ENCODE assay signal across 18 cellular contexts in genomic region chr18:23532848-23533247, GRCh38. TPM values are rescaled to one million over a fixed set of nuclear protein-coding genes. Genes with fewer than 3 reads are reported as not detected.
DNase-seq lines count a peak whose midpoint lies in the region; ATAC-seq, FAIRE-seq and TF ChIP-seq lines count a peak whose summit lies in the region.
"Had no signal": no experiment of that assay in that cellular context is flagged by ENCODE, and none has a peak within 500 bp of the region (broad histone marks: within the 10 kb centered on the region; RNA-seq: fewer than 3 reads in every experiment).

No MANE protein-coding gene starts in this region.

- no peaks in the 10 kb centered on the region for H3K4me1 ChIP-seq in CD8-positive, alpha-beta T cell (ENCODE audit: insufficient read depth, low read length)
- H3K4me1 ChIP-seq in astrocyte (ENCODE audit: insufficient read depth, low read length), result peaks cover 14% of the 10 kb centered on the region
- H3K4me1 ChIP-seq: thyroid gland had no signal

- H3K27me3 Mint-ChIP-seq in CD8-positive, alpha-beta T cell (ENCODE audit: low read depth), result no peaks in the 10 kb centered on the region
- no peaks in the 10 kb centered on the region for H3K27me3 Mint-ChIP-seq in astrocyte (ENCODE audit: low read depth, unreplicated experiment)

- H3K4me2 ChIP-seq in astrocyte (ENCODE audit: low read length), result no peak overlapping the region

- no peaks in the 10 kb centered on the region for H3K9me3 Mint-ChIP-seq in CD8-positive, alpha-beta T cell
- H3K9me3 Mint-ChIP-seq in astrocyte (ENCODE audit: unreplicated experiment), result peaks cover 2% of the 10 kb centered on the region
- H3K9me3 Mint-ChIP-seq: dendritic cell treated with granulocyte-macrophage colony-stimulating factor and Interleukin-4, amounts not matched to agents 40 ng/mL and 50 ng/mL, for 4 days had no signal

- no peaks in the 10 kb centered on the region for H3K27me3 ChIP-seq in CD8-positive, alpha-beta T cell (ENCODE audit: insufficient read depth, low read length)
- H3K27me3 ChIP-seq in astrocyte (ENCODE audit: insufficient read depth, low read length), result no peaks in the 10 kb centered on the region
- H3K27me3 ChIP-seq: thyroid gland had no signal

- H3K4me3 ChIP-seq in CD8-positive, alpha-beta T cell (ENCODE audit: low read depth, low read length), result no peak overlapping the region
- H3K4me3 ChIP-seq in astrocyte (ENCODE audit: insufficient read depth, low read depth, low read length), result no peak overlapping the region
- H3K4me3 ChIP-seq: thyroid gland had no signal

- H3K36me3 ChIP-seq in CD8-positive, alpha-beta T cell (ENCODE audit: insufficient read depth, low read length), result peaks cover 66% of the 10 kb centered on the region
- H3K36me3 ChIP-seq in astrocyte (ENCODE audit: insufficient read depth, low read length), result peaks cover 69% of the 10 kb centered on the region

- FAIRE-seq in astrocyte (lab: Jason Lieb, UNC), result no peak
- FAIRE-seq: frontal cortex, HTR-8/SVneo had no signal

- no peak overlapping the region for H3K27ac ChIP-seq in CD8-positive, alpha-beta T cell (ENCODE audit: low read depth, low read length)
- H3K27ac ChIP-seq in astrocyte (ENCODE audit: low read depth, low read length), result no peak overlapping the region
- H3K27ac ChIP-seq: thyroid gland had no signal

- H3K36me3 Mint-ChIP-seq in CD8-positive, alpha-beta T cell, result peaks cover 97% of the 10 kb centered on the region
- peaks cover 35% of the 10 kb centered on the region for H3K36me3 Mint-ChIP-seq in astrocyte (ENCODE audit: low read depth, unreplicated experiment)

- peak overlapping the region; percentile 32 for H3K27ac Mint-ChIP-seq in CD8-positive, alpha-beta T cell
- peak overlapping the region; percentile 45 for H3K27ac Mint-ChIP-seq in astrocyte (ENCODE audit: unreplicated experiment)
- H3K27ac Mint-ChIP-seq: dendritic cell treated with granulocyte-macrophage colony-stimulating factor and Interleukin-4, amounts not matched to agents 40 ng/mL and 50 ng/mL, for 4 days had no signal

- POLR2A ChIA-PET in CD8-positive, alpha-beta T cell (lab: Charles Lee), result no interaction called here

- H4K20me1 ChIP-seq in astrocyte (ENCODE audit: insufficient read depth, low read length), result peaks cover 21% of the 10 kb centered on the region

- intact Hi-C loops in CD8-positive, alpha-beta T cell (cut with DNase I, micrococcal nuclease), result no loop called here
- intact Hi-C loops in left cardiac atrium (cut with DNase I), result no loop called here

- no peak overlapping the region for H3K4me3 Mint-ChIP-seq in CD8-positive, alpha-beta T cell
- H3K4me3 Mint-ChIP-seq in astrocyte (ENCODE audit: unreplicated experiment), result no peak overlapping the region
- H3K4me3 Mint-ChIP-seq: dendritic cell treated with granulocyte-macrophage colony-stimulating factor and Interleukin-4, amounts not matched to agents 40 ng/mL and 50 ng/mL, for 4 days had no signal

- H3K9me3 ChIP-seq in CD8-positive, alpha-beta T cell (ENCODE audit: low read length), result no peaks in the 10 kb centered on the region
- no peaks in the 10 kb centered on the region for H3K9me3 ChIP-seq in astrocyte (ENCODE audit: insufficient read depth, low read depth, low read length)
- H3K9me3 ChIP-seq: thyroid gland had no signal

- no peak for TF ChIP-seq CTCF in CD8-positive, alpha-beta T cell (IDR thresholded peaks at IDR 0.05)
- no peak for TF ChIP-seq CTCF in astrocyte (IDR thresholded peaks at IDR 0.05; ENCODE audit: insufficient read depth, low read depth, low read length)

- H3K9ac ChIP-seq in astrocyte (ENCODE audit: low read length), result no peak overlapping the region

- no peak overlapping the region for H2AFZ ChIP-seq in astrocyte (ENCODE audit: low read depth, low read length)

- no peak for ATAC-seq in CD8-positive, alpha-beta T cell
- peak; percentile 56 to 67 for ATAC-seq in left cardiac atrium

- H3K4me1 Mint-ChIP-seq in CD8-positive, alpha-beta T cell (ENCODE audit: low read depth), result no peaks in the 10 kb centered on the region
- peaks cover 24% of the 10 kb centered on the region for H3K4me1 Mint-ChIP-seq in astrocyte (ENCODE audit: low read depth, unreplicated experiment)

- DNase-seq in CD8-positive, alpha-beta T cell, result no peak
- DNase-seq in astrocyte (ENCODE audit: low read depth) (no peak), left cardiac atrium (no peak), retina (peak; percentile 32), NOMO-1 treated with dmso at 0.1 percent for 144 hours (lab: John Stamatoyannopoulos, UW; ENCODE audit: unreplicated experiment) (no peak), NCI-H1105 (lab: John Stamatoyannopoulos, UW) (no peak)
- no peak for DNase-seq in stimulated activated CD4-positive, alpha-beta T cell treated with anti-CD3 and anti-CD28 coated beads, Interleukin-2, amount 100 ng/mL, for 24 hours
- DNase-seq: activated CD4-positive, alpha-beta T cell treated with anti-CD3 and anti-CD28 coated beads, Interleukin-2, amount 50 U/mL, for 1 hour; activated naive CD4-positive, alpha-beta T cell treated with anti-CD3 and anti-CD28 coated beads, Interleukin-2, amount 50 U/mL, for 16 hours; AML-193; Calu3; GOT3; NCI-H2081; NCI-H524 treated with DMSO at 0.1 percent for 48 hours; thyroid gland had no signal

- no peaks in the 10 kb centered on the region for H3K79me2 ChIP-seq in astrocyte (ENCODE audit: insufficient read depth, low read length)

- CTCF ChIA-PET in CD8-positive, alpha-beta T cell (lab: Charles Lee), result no interaction called here

RNA-seq across cellular contexts. Expression of gene RMC1, which starts 29.5 kb away (rescaled TPM):
- total RNA-seq in CD8-positive, alpha-beta T cell, result 10 to 100 TPM; 59.8 to 62.2 TPM
- total RNA-seq in astrocyte, result 25.2 and 28.3 TPM in 2 replicates
- total RNA-seq in left cardiac atrium, result 10 to 100 TPM; 12.8 to 18.6 TPM

RNA-seq across cellular contexts. Expression of gene NPC1, which starts 53.5 kb away (rescaled TPM):
- 10 to 100 TPM; 37.3 to 38.9 TPM for total RNA-seq in CD8-positive, alpha-beta T cell
- 36.7 and 42.4 TPM in 2 replicates for total RNA-seq in astrocyte
- 10 to 100 TPM; 17.1 to 29.7 TPM for total RNA-seq in left cardiac atrium
